16 cellular contexts compared by ENCODE assay signal in genomic region chr1:17890815-17891191, GRCh38.
A peak's percentile ranks its signal among the peaks of the same experiment; 100 is the strongest.
DNase-seq lines count a peak whose midpoint lies in the region; ATAC-seq, FAIRE-seq and TF ChIP-seq lines count a peak whose summit lies in the region.
"Had no signal": no experiment of that assay in that cellular context is flagged by ENCODE, and none has a peak within 500 bp of the region (broad histone marks: within the 10 kb centered on the region; RNA-seq: fewer than 3 reads in every experiment).

No MANE protein-coding gene starts in this region.

- H2BK15ac ChIP-seq in H1 (ENCODE audit: low read length), result no peak overlapping the region

- peaks cover 7% of the 10 kb centered on the region for H3K27me3 Mint-ChIP-seq in activated naive CD4-positive, alpha-beta T cell treated with anti-CD3 and anti-CD28 coated beads for 36 hours (ENCODE audit: low read depth)

- no peak overlapping the region for H3K56ac ChIP-seq in H1 (replicated peaks; ENCODE audit: insufficient read length, low read depth, low read length)

- H3K23me2 ChIP-seq in H1 (ENCODE audit: low read depth, low read length), result 0 out of 2 replicates have a peak, but pooled peaks cover 1% of the 10 kb centered on the region

- no peak overlapping the region for H3K4me2 ChIP-seq in H1 (ENCODE audit: insufficient read depth in 1 of 2, low read depth in 2 of 2, low read length in 2 of 2)
- H3K4me2 ChIP-seq: A549 had no signal

- no peak for TF ChIP-seq RAD21 in H1 (IDR thresholded peaks at IDR 0.05 in 1 of 2, conservative IDR thresholded peaks at IDR 0.05 in 1 of 2; ENCODE audit: low read depth in 2 of 2, low read length in 2 of 2)

- H4K8ac ChIP-seq in H1 (ENCODE audit: extremely low read depth, insufficient read depth, low read length), result 0 out of 2 replicates have a peak overlapping the region, but pooled peaks have one; percentile 53

- no peaks in the 10 kb centered on the region for H3K9me3 Mint-ChIP-seq in activated naive CD4-positive, alpha-beta T cell treated with anti-CD3 and anti-CD28 coated beads for 36 hours
- H3K9me3 Mint-ChIP-seq: CD4-positive, alpha-beta memory T cell had no signal

- H2BK12ac ChIP-seq in H1 (ENCODE audit: low read depth, low read length), result no peak overlapping the region

- H3K4me1 ChIP-seq in right atrium auricular region (peaks cover 0 to 32% of the 10 kb centered on the region in 2 donors), H1 (replicated peaks in 1 of 4; ENCODE audit: control insufficient read depth in 3 of 4, insufficient read depth in 4 of 4, low read length in 3 of 4) (no peaks in the 10 kb centered on the region; a peak in 1 of 7 replicates), upper lobe of right lung (no peaks in the 10 kb centered on the region)
- H3K4me1 ChIP-seq: BE2C had no signal

- H2BK20ac ChIP-seq in H1 (ENCODE audit: low read length), result no peak overlapping the region

- DNase-seq in right atrium auricular region (ENCODE audit: low spot score) (no peak), left cardiac atrium (no peak), H1 (ENCODE audit: low read depth in 1 of 2, low spot score in 2 of 2) (no peak), mesenteric fat pad (ENCODE audit: low spot score) (peak; percentile 81), upper lobe of right lung (peak; percentile 23)
- DNase-seq in activated naive CD4-positive, alpha-beta T cell treated with anti-CD3 and anti-CD28 coated beads for 36 hours, result no peak
- DNase-seq: BE2C; CD4-positive, alpha-beta memory T cell; DMS153; DMS79 treated with DMSO at 0.1 percent for 48 hours; EL; GM23248 had no signal

- H3K9me3 ChIP-seq in right atrium auricular region (no peaks in the 10 kb centered on the region), H1 (ENCODE audit: insufficient read depth in 2 of 2, low read depth in 1 of 2, low read length in 1 of 2) (no peaks in the 10 kb centered on the region), upper lobe of right lung (no peaks in the 10 kb centered on the region)
- H3K9me3 ChIP-seq: A549, BE2C had no signal

- CTCF ChIA-PET in H1 (lab: Charles Lee; ENCODE audit: partially characterized antibody), result interaction anchor here (0.7 to 1.8 kb wide), 4 partner anchors 19 to 101 kb away, joined by 3 to 6 read pairs (median 4); no protein-coding TSS in a partner anchor
- CTCF ChIA-PET in activated naive CD4-positive, alpha-beta T cell treated with anti-CD3 and anti-CD28 coated beads for 36 hours (lab: Charles Lee), result no interaction called here

- no peaks in the 10 kb centered on the region for H4K20me1 ChIP-seq in H1 (replicated peaks in 1 of 2; ENCODE audit: control insufficient read depth in 1 of 2, insufficient read depth in 2 of 2, low read length in 2 of 2)

- no peak overlapping the region for H3K18ac ChIP-seq in H1 (ENCODE audit: extremely low read depth, low read length)

- H3K27ac Mint-ChIP-seq in activated naive CD4-positive, alpha-beta T cell treated with anti-CD3 and anti-CD28 coated beads for 36 hours, result no peak overlapping the region
- H3K27ac Mint-ChIP-seq: CD4-positive, alpha-beta memory T cell had no signal

- H3K36me3 ChIP-seq in right atrium auricular region (no peaks in the 10 kb centered on the region), H1 (ENCODE audit: control insufficient read depth in 2 of 4, insufficient read depth in 4 of 4, low read length in 3 of 4) (no peaks in the 10 kb centered on the region), upper lobe of right lung (no peaks in the 10 kb centered on the region)
- H3K36me3 ChIP-seq: BE2C had no signal

- H3K23ac ChIP-seq in H1 (ENCODE audit: insufficient read length), result no peak overlapping the region

- H3K4me3 Mint-ChIP-seq in activated naive CD4-positive, alpha-beta T cell treated with anti-CD3 and anti-CD28 coated beads for 36 hours, result no peak overlapping the region
- H3K4me3 Mint-ChIP-seq: CD4-positive, alpha-beta memory T cell had no signal

- no peak overlapping the region for H2BK5ac ChIP-seq in H1 (ENCODE audit: low read depth, low read length)

- no peak overlapping the region for H3K4me3 ChIP-seq in right atrium auricular region
- H3K4me3 ChIP-seq in H1 (ENCODE audit: extremely low read depth in 1 of 4, insufficient read depth in 2 of 4, low read depth in 3 of 4, low read length in 4 of 4), result no peak overlapping the region
- H3K4me3 ChIP-seq in upper lobe of right lung, result no peak overlapping the region
- H3K4me3 ChIP-seq: A549, GM23248 had no signal

- no peak overlapping the region for H4K91ac ChIP-seq in H1 (replicated peaks; ENCODE audit: insufficient read length, low read length)

- no peak overlapping the region for H2AFZ ChIP-seq in H1 (ENCODE audit: low read length)
- H2AFZ ChIP-seq: GM23248 had no signal

- H2BK120ac ChIP-seq in H1 (replicated peaks; ENCODE audit: low read depth, low read length), result no peak overlapping the region

- intact Hi-C loops in left cardiac atrium (cut with DNase I) (no loop called here), upper lobe of right lung (cut with DNase I) (no loop called here)
- intact Hi-C loops in activated naive CD4-positive, alpha-beta T cell treated with anti-CD3 and anti-CD28 coated beads for 36 hours (cut with micrococcal nuclease), result no loop called here

- H3K36me3 Mint-ChIP-seq in activated naive CD4-positive, alpha-beta T cell treated with anti-CD3 and anti-CD28 coated beads for 36 hours (ENCODE audit: low read depth), result no peaks in the 10 kb centered on the region
- H3K36me3 Mint-ChIP-seq: CD4-positive, alpha-beta memory T cell had no signal

- FAIRE-seq in H1 (lab: Jason Lieb, UNC), result no peak
- FAIRE-seq: A549, G401.6, GM12892 had no signal

- no peaks in the 10 kb centered on the region for H3K79me1 ChIP-seq in H1 (ENCODE audit: low read depth, low read length)

- no peak for TF ChIP-seq CTCF in right atrium auricular region (IDR thresholded peaks at IDR 0.05)
- TF ChIP-seq CTCF in H1 (IDR thresholded peaks at IDR 0.05; ENCODE audit: control extremely low read depth in 1 of 3, insufficient read depth in 1 of 3, low read depth in 1 of 3, low read length in 3 of 3), result no peak
- TF ChIP-seq CTCF in upper lobe of right lung (IDR thresholded peaks at IDR 0.05), result no peak

- no peaks in the 10 kb centered on the region for H3K4me1 Mint-ChIP-seq in activated naive CD4-positive, alpha-beta T cell treated with anti-CD3 and anti-CD28 coated beads for 36 hours (ENCODE audit: low read depth)
- H3K4me1 Mint-ChIP-seq: CD4-positive, alpha-beta memory T cell had no signal

- no peak overlapping the region for H2AK5ac ChIP-seq in H1 (ENCODE audit: low read depth, low read length)

- no peaks in the 10 kb centered on the region for H3K27me3 ChIP-seq in right atrium auricular region
- H3K27me3 ChIP-seq in H1 (replicated peaks in 1 of 4; ENCODE audit: control insufficient read depth in 3 of 4, extremely low read depth in 1 of 4, insufficient read depth in 3 of 4, low read length in 3 of 4), result peaks cover 0 to 1% (median 0%) of the 10 kb centered on the region in 4 experiments; a peak in 2 of 7 replicates
- peaks cover 15% of the 10 kb centered on the region for H3K27me3 ChIP-seq in upper lobe of right lung
- H3K27me3 ChIP-seq: BE2C had no signal

- no peak overlapping the region for H3K14ac ChIP-seq in H1 (ENCODE audit: insufficient read length)

- no peaks in the 10 kb centered on the region for H3K79me2 ChIP-seq in H1 (ENCODE audit: control insufficient read depth in 1 of 2, insufficient read depth in 2 of 2, low read length in 2 of 2)

- TF ChIP-seq POLR2A in H1 (IDR thresholded peaks at IDR 0.05; ENCODE audit: control extremely low read depth in 1 of 2, low read depth in 2 of 2, low read length in 2 of 2), result no peak

- POLR2A ChIA-PET in H1 (lab: Charles Lee; ENCODE audit: partially characterized antibody), result no interaction called here

- H3K4ac ChIP-seq in H1 (replicated peaks; ENCODE audit: insufficient read length, low read depth, low read length), result no peak overlapping the region

- ATAC-seq in left cardiac atrium (no peak), upper lobe of right lung (no peak), GM19397 (IDR thresholded peaks at IDR 0.05; ENCODE audit: unreplicated experiment) (no peak)
- ATAC-seq: A549 had no signal

- WGBS in H1 (ENCODE audit: extremely low coverage in 1 of 2, insufficient coverage in 1 of 2, insufficient read length in 1 of 2, insufficient replicate concordance in 2 of 2, low coverage in 1 of 2, low lambda C conversion rate in 2 of 2, missing lambda C conversion rate in 1 of 2), 2 experiments, result 86% methylated on average over 8 of the region's 8 CpGs; no CpG with 5 or more reads in 1 of the 2 experiments

- TF ChIP-seq EP300 in H1 (IDR thresholded peaks at IDR 0.05; ENCODE audit: borderline replicate concordance in 1 of 2, low read depth in 2 of 2, low read length in 2 of 2), result no peak

- no peak overlapping the region for H3K9ac ChIP-seq in H1 (replicated peaks in 1 of 4; ENCODE audit: extremely low read depth in 1 of 4, low read depth in 3 of 4, low read length in 3 of 4)
- H3K9ac ChIP-seq: GM23248 had no signal

- peak overlapping the region; percentile 68 to 85 for H3K27ac ChIP-seq in right atrium auricular region
- H3K27ac ChIP-seq in H1 (ENCODE audit: low read depth, low read length), result no peak overlapping the region
- H3K27ac ChIP-seq in upper lobe of right lung, result no peak overlapping the region
- H3K27ac ChIP-seq: A549, GM23248 had no signal

- H4K5ac ChIP-seq in H1 (ENCODE audit: insufficient read length, low read depth, low read length), result no peak overlapping the region

TF ChIP-seq in H1, 55 proteins besides CTCF, POLR2A, EP300 and RAD21 (continues in another document):
- no peak for TF ChIP-seq SIN3A (conservative IDR thresholded peaks at IDR 0.05 in 1 of 2, IDR thresholded peaks at IDR 0.05 in 1 of 2; ENCODE audit: low read depth in 1 of 2, low read length in 2 of 2)
- no peak for TF ChIP-seq CHD2 (IDR thresholded peaks at IDR 0.05; ENCODE audit: low read length)
- no peak for TF ChIP-seq TBP (IDR thresholded peaks at IDR 0.05; ENCODE audit: low read depth, low read length)
- no peak for TF ChIP-seq JUND (IDR thresholded peaks at IDR 0.05; ENCODE audit: low read length)
- TF ChIP-seq POU5F1 (IDR thresholded peaks at IDR 0.05; ENCODE audit: low read depth, low read length), result no peak

Comparison
In these comparisons a context has a peak if more than half of its experiments do, and no peak if none do; other contexts are left out.
1. DNase-seq: peak in mesenteric fat pad (single experiment) and upper lobe of right lung (single experiment); none in right atrium auricular region (single experiment), left cardiac atrium (single experiment), H1 (0 of 2) and activated naive CD4-positive, alpha-beta T cell treated with anti-CD3 and anti-CD28 coated beads for 36 hours (single experiment).
2. H3K27ac ChIP-seq: peak in right atrium auricular region (2 of 2); none in H1 (single experiment) and upper lobe of right lung (single experiment).